Comparison of ENCODE assay signal across 1 cellular context in genomic region chr2:121442889-121443288, GRCh38.
TF ChIP-seq lines count a peak whose summit lies in the region.

No MANE protein-coding gene starts in this region.

TF ChIP-seq in GM12878, 131 proteins besides CTCF, POLR2A, EP300 and RAD21 (continued from another document):
- TF ChIP-seq BCL3 (IDR thresholded peaks at IDR 0.05; ENCODE audit: borderline replicate concordance, insufficient read depth, low read depth, low read length, poor library complexity, severe bottlenecking) (no peak), SMAD1 (IDR thresholded peaks at IDR 0.05; ENCODE audit: low read depth, partially characterized antibody) (no peak)
